ENCODE assay signal across 1 cellular context in genomic region chr1:77007675-77008074, GRCh38.
A peak's percentile ranks its signal among the peaks of the same experiment; 100 is the strongest.
TF ChIP-seq lines count a peak whose summit lies in the region.

No MANE protein-coding gene starts in this region.

TF ChIP-seq in GM12878, 131 proteins besides CTCF, POLR2A, EP300 and RAD21 (continued from another document):
- no peak for TF ChIP-seq CUX1 (IDR thresholded peaks at IDR 0.05; ENCODE audit: insufficient replicate concordance, low read depth, low read length)
- no peak for TF ChIP-seq POLR2AphosphoS5 (IDR thresholded peaks at IDR 0.05; ENCODE audit: low read length)
- peak in 1 of 2 experiments; percentile 21; a peak in 1 of 4 replicates for TF ChIP-seq IKZF2 (IDR thresholded peaks at IDR 0.05)
- no peak for TF ChIP-seq ZBTB4 (CRISPR knock-in tag; IDR thresholded peaks at IDR 0.05)
- no peak for TF ChIP-seq ASH2L (IDR thresholded peaks at IDR 0.05; ENCODE audit: borderline replicate concordance, low read depth)
- TF ChIP-seq NRF1 (conservative IDR thresholded peaks at IDR 0.05; ENCODE audit: low read depth, low read length): no peak
- TF ChIP-seq SIN3A (IDR thresholded peaks at IDR 0.05; ENCODE audit: low read depth, low read length): no peak
- TF ChIP-seq EZH2 (IDR thresholded peaks at IDR 0.05; ENCODE audit: borderline replicate concordance, control insufficient read depth, low read depth, low read length): no peak
- no peak for TF ChIP-seq MTA3 (IDR thresholded peaks at IDR 0.05; ENCODE audit: borderline replicate concordance, low read length)
